ENCODE assay signal across 8 cellular contexts in the genomic region with DNA sequence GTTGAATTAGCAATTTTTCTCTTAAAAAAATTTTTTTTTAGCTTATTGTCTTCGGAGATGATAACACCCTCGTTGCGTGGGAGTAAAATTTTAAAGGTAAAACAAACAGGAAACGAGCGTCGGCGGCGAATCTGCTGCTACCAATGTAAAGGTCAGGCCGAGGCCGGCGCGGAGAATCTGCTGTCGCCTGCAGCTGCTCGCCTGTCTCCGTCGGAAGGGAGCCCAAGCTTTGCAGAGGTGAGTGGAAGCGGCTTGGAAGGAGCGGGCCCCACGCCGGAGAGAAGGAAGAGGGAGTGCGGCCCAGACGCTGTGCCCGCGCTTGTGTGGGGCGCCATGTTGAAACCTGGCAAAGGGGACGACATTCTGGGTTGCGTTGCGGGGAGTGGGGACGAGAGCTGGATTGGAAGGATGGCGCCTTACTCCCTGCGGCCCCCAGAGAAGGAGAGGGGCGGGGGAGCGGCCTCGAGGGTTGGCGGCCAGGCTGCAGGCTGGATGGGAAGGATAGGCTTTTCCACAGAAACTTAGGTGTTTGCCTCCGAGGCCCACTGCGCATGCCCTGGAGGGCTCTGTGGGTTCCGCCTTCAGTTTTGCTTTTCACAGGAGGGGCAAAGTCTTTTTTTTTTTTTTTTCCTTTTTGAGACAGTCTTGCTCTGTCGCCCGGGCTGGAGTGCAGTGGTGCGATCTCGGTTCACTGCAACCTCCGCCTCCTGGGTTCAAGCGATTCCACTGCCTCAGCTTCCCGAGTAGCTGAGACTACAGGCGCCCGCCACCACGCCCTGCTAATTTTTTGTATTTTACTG. TPM values are rescaled to one million over a fixed set of nuclear protein-coding genes. Genes with fewer than 3 reads are reported as not detected.
A peak's percentile ranks its signal among the peaks of the same experiment; 100 is the strongest.
DNase-seq lines count a peak whose midpoint lies in the region; ATAC-seq lines count a peak whose summit lies in the region.

A gene with protein sequence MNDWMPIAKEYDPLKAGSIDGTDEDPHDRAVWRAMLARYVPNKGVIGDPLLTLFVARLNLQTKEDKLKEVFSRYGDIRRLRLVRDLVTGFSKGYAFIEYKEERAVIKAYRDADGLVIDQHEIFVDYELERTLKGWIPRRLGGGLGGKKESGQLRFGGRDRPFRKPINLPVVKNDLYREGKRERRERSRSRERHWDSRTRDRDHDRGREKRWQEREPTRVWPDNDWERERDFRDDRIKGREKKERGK (plus strand): TSS at position 160 of the 800 bp plus-strand sequence. CDS start 7,402 bp downstream, outside the sequence.

- H2AFZ ChIP-seq in mesenchymal stem cell (ENCODE audit: low read depth, low read length) = peak within 1 kb of the TSS; percentile 43

- peak within 1 kb of the TSS; percentile 62 for H3K4me2 ChIP-seq in mesenchymal stem cell (ENCODE audit: low read length, poor library complexity, severe bottlenecking)

- H2BK12ac ChIP-seq in mesenchymal stem cell (ENCODE audit: low read length in 2 of 2) = no peak within 1 kb of the TSS

- H3K4me3 Mint-ChIP-seq in activated CD8-positive, alpha-beta memory T cell treated with anti-CD3 and anti-CD28 coated beads, Interleukin-2, amount 10 ng/mL, durations not matched to agents 7 days and 5 days = peak within 1 kb of the TSS; percentile 91

- H3K4ac ChIP-seq in mesenchymal stem cell (ENCODE audit: low read depth in 1 of 2, low read length in 2 of 2) = peak within 1 kb of the TSS; percentile 69 to 97

- H3K4me1 ChIP-seq in endocrine pancreas (ENCODE audit: control insufficient read depth, insufficient read depth, low read length) = no peaks in the 10 kb centered on the region
- H3K4me1 ChIP-seq in mesenchymal stem cell (ENCODE audit: control insufficient read depth, insufficient read depth, low read depth, low read length) = peaks cover 5% of the 10 kb centered on the region

- under 1% methylated on average over 48 of the region's 48 CpGs for WGBS in mesenchymal stem cell

- H3K9me3 ChIP-seq in endocrine pancreas (ENCODE audit: control insufficient read depth, low read length) (no peaks in the 10 kb centered on the region), mesenchymal stem cell (ENCODE audit: control insufficient read depth, low read length) (no peaks in the 10 kb centered on the region)

- peak; percentile 81 for ATAC-seq in activated CD8-positive, alpha-beta memory T cell treated with anti-CD3 and anti-CD28 coated beads, Interleukin-2, amount 10 ng/mL, durations not matched to agents 7 days and 5 days

- H3K23ac ChIP-seq in mesenchymal stem cell (ENCODE audit: low read length in 2 of 2) = no peak within 1 kb of the TSS

- DNase-seq in AML-193 (lab: John Stamatoyannopoulos, UW) = peak; percentile 73 to 74
- peak; percentile 57 for DNase-seq in GM19238 (ENCODE audit: insufficient read length, low spot score)
- DNase-seq in HS-27A (ENCODE audit: low read depth) = peak; percentile 69
- peak; percentile 68 for DNase-seq in NOMO-1 treated with dmso at 0.1 percent for 144 hours (lab: John Stamatoyannopoulos, UW; ENCODE audit: unreplicated experiment)
- DNase-seq in activated CD8-positive, alpha-beta memory T cell treated with anti-CD3 and anti-CD28 coated beads, Interleukin-2, amount 10 ng/mL, durations not matched to agents 7 days and 5 days = peak; percentile 91
- DNase-seq in mesenchymal stem cell = peak; percentile 90
- peak; percentile 74 for DNase-seq in stimulated activated CD8-positive, alpha-beta memory T cell treated with anti-CD3 and anti-CD28 coated beads, Interleukin-12 subunit alpha, Interleukin-12 subunit beta, amount 100 ng/mL, for 1 hour (ENCODE audit: low read depth)

- H3K4me3 ChIP-seq in endocrine pancreas (ENCODE audit: control insufficient read depth, insufficient read depth, low read length) (peak within 1 kb of the TSS; percentile 6), mesenchymal stem cell (ENCODE audit: insufficient read depth in 1 of 2, low read depth in 1 of 2, low read length in 2 of 2) (peak within 1 kb of the TSS; percentile 80 to 82)

- H3K79me1 ChIP-seq in mesenchymal stem cell (replicated peaks; ENCODE audit: low read length, poor library complexity, severe bottlenecking) = peaks cover 10% of the 10 kb centered on the region

- peak within 1 kb of the TSS; percentile 99 for H3K27ac Mint-ChIP-seq in activated CD8-positive, alpha-beta memory T cell treated with anti-CD3 and anti-CD28 coated beads, Interleukin-2, amount 10 ng/mL, durations not matched to agents 7 days and 5 days

- H3K27ac ChIP-seq in mesenchymal stem cell (ENCODE audit: low read length, poor library complexity, severe bottlenecking) = peak within 1 kb of the TSS; percentile 96

- no peaks in the 10 kb centered on the region for H3K27me3 Mint-ChIP-seq in activated CD8-positive, alpha-beta memory T cell treated with anti-CD3 and anti-CD28 coated beads, Interleukin-2, amount 10 ng/mL, durations not matched to agents 7 days and 5 days

- H2BK15ac ChIP-seq in mesenchymal stem cell (ENCODE audit: low read depth, poor library complexity, severe bottlenecking) = peak within 1 kb of the TSS; percentile 75

- H3K36me3 Mint-ChIP-seq in activated CD8-positive, alpha-beta memory T cell treated with anti-CD3 and anti-CD28 coated beads, Interleukin-2, amount 10 ng/mL, durations not matched to agents 7 days and 5 days = peaks cover 11% of the 10 kb centered on the region

- H3K14ac ChIP-seq in mesenchymal stem cell (ENCODE audit: low read length in 2 of 2) = peak within 1 kb of the TSS in 1 of 2 experiments; percentile 29

- H3K18ac ChIP-seq in mesenchymal stem cell (ENCODE audit: low read depth in 1 of 2, low read length in 2 of 2) = peak within 1 kb of the TSS; percentile 89 to 99

- H3K9me3 Mint-ChIP-seq in activated CD8-positive, alpha-beta memory T cell treated with anti-CD3 and anti-CD28 coated beads, Interleukin-2, amount 10 ng/mL, durations not matched to agents 7 days and 5 days (ENCODE audit: low read depth) = no peaks in the 10 kb centered on the region

- peak within 1 kb of the TSS; percentile 89 for H2BK120ac ChIP-seq in mesenchymal stem cell (ENCODE audit: low read depth, low read length)

- peak within 1 kb of the TSS; percentile 86 for H2BK5ac ChIP-seq in mesenchymal stem cell (ENCODE audit: low read depth, low read length, poor library complexity, severe bottlenecking)

- peak within 1 kb of the TSS; percentile 100 for H4K8ac ChIP-seq in mesenchymal stem cell (ENCODE audit: low read length)

- no peaks in the 10 kb centered on the region for H3K36me3 ChIP-seq in endocrine pancreas (ENCODE audit: control insufficient read depth, insufficient read depth, low read length)
- peaks cover 0 to 4% of the 10 kb centered on the region in 2 experiments for H3K36me3 ChIP-seq in mesenchymal stem cell (ENCODE audit: control insufficient read depth in 1 of 2, insufficient read depth in 2 of 2, low read depth in 1 of 2, low read length in 2 of 2)

- H3K4me1 Mint-ChIP-seq in activated CD8-positive, alpha-beta memory T cell treated with anti-CD3 and anti-CD28 coated beads, Interleukin-2, amount 10 ng/mL, durations not matched to agents 7 days and 5 days = peaks cover 23% of the 10 kb centered on the region

- CTCF ChIA-PET in activated CD8-positive, alpha-beta memory T cell treated with anti-CD3 and anti-CD28 coated beads, Interleukin-2, amount 10 ng/mL, durations not matched to agents 7 days and 5 days (lab: Charles Lee) = interaction anchor here (1.1 to 3.1 kb wide), 6 partner anchors 10 to 93 kb away, joined by 3 to 12 read pairs (median 4); a partner anchor contains a TSS

- peak within 1 kb of the TSS; percentile 47 for H3K9ac ChIP-seq in endocrine pancreas (ENCODE audit: control insufficient read depth, insufficient read depth, low read length)
- H3K9ac ChIP-seq in mesenchymal stem cell (ENCODE audit: low read length) = peak within 1 kb of the TSS; percentile 91

- peak within 1 kb of the TSS; percentile 86 for H4K91ac ChIP-seq in mesenchymal stem cell (ENCODE audit: low read length)

- H3K27me3 ChIP-seq in endocrine pancreas (ENCODE audit: control insufficient read depth, insufficient read depth, low read length) = no peaks in the 10 kb centered on the region
- no peaks in the 10 kb centered on the region for H3K27me3 ChIP-seq in mesenchymal stem cell (ENCODE audit: control insufficient read depth in 1 of 2, insufficient read depth in 1 of 2, low read length in 2 of 2)

- H2AK5ac ChIP-seq in mesenchymal stem cell (ENCODE audit: low read length, severe bottlenecking) = peak within 1 kb of the TSS; percentile 31

RNA-seq across cellular contexts. Expression of the gene that starts here (rescaled TPM):
- total RNA-seq in activated CD8-positive, alpha-beta memory T cell treated with anti-CD3 and anti-CD28 coated beads, Interleukin-2, amount 10 ng/mL, durations not matched to agents 7 days and 5 days = 10 to 100 TPM; 31.0 to 32.1 TPM
- 12.3 TPM for polyA plus RNA-seq in mesenchymal stem cell (2013, experiment 1 of 2)
- polyA plus RNA-seq in mesenchymal stem cell (2013, experiment 2 of 2) = 11.3 TPM

Comparison
In these comparisons a context has a peak if more than half of its experiments do, and no peak if none do; other contexts are left out.
1. Peak in every context shown above with its lines: DNase-seq, ATAC-seq, H3K4me3 ChIP-seq and H3K27ac ChIP-seq.